ENCODE assay signal across 1 cellular context in the genomic region with DNA sequence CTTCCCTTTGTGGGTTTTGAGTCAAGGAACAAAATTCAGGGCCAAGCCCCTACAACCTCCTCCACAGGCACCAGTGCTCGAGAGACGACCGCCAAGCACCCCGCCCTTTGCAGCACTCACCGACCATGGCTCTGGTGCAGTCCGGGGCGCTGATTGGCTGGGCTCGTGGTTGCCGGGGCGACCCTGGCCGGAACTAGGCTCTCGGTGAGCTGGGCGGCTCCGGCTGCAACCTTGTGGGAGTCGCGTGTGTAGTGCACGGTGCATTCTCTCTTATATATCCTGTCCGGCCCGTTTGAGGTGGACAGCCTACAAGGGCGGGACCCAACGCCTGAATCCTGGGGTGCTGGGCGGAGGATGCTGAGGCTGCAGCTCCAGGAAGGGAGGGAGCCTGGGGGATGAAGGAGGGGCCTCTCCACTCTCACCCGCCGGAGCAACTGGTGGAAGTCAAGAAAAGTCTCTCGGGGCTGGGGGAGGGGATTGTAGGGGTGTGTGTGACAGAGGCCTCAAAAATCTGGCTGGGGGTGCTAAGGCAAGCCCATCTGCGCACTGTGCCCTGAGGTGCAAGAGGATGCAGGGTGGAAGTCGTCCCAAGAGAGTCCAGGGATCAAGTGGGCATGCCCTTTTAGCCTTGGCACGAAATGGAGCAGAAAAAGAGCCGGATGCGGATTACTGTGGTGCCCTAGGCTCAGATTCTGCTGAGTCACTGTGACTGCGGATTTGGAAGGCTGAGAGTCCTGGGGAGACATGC.
A peak's percentile ranks its signal among the peaks of the same experiment; 100 is the strongest.
TF ChIP-seq lines count a peak whose summit lies in the region.

Gene NQO1 (minus strand): TSS at position 248 of the 748 bp plus-strand sequence. CDS start 121 bp downstream, at position 127.

TF ChIP-seq in HepG2, 621 proteins besides CTCF, POLR2A, EP300 and RAD21 (continued from another document and continues in another):
- TF ChIP-seq, protein P1, sequence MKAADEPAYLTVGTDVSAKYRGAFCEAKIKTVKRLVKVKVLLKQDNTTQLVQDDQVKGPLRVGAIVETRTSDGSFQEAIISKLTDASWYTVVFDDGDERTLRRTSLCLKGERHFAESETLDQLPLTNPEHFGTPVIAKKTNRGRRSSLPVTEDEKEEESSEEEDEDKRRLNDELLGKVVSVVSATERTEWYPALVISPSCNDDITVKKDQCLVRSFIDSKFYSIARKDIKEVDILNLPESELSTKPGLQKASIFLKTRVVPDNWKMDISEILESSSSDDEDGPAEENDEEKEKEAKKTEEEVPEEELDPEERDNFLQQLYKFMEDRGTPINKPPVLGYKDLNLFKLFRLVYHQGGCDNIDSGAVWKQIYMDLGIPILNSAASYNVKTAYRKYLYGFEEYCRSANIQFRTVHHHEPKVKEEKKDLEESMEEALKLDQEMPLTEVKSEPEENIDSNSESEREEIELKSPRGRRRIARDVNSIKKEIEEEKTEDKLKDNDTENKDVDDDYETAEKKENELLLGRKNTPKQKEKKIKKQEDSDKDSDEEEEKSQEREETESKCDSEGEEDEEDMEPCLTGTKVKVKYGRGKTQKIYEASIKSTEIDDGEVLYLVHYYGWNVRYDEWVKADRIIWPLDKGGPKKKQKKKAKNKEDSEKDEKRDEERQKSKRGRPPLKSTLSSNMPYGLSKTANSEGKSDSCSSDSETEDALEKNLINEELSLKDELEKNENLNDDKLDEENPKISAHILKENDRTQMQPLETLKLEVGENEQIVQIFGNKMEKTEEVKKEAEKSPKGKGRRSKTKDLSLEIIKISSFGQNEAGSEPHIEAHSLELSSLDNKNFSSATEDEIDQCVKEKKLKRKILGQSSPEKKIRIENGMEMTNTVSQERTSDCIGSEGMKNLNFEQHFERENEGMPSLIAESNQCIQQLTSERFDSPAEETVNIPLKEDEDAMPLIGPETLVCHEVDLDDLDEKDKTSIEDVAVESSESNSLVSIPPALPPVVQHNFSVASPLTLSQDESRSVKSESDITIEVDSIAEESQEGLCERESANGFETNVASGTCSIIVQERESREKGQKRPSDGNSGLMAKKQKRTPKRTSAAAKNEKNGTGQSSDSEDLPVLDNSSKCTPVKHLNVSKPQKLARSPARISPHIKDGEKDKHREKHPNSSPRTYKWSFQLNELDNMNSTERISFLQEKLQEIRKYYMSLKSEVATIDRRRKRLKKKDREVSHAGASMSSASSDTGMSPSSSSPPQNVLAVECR (CRISPR knock-in tag; IDR thresholded peaks at IDR 0.05; ENCODE audit: borderline replicate concordance), result peak; percentile 85; the same call in 1 of the 2 replicates
- TF ChIP-seq, protein P2, sequence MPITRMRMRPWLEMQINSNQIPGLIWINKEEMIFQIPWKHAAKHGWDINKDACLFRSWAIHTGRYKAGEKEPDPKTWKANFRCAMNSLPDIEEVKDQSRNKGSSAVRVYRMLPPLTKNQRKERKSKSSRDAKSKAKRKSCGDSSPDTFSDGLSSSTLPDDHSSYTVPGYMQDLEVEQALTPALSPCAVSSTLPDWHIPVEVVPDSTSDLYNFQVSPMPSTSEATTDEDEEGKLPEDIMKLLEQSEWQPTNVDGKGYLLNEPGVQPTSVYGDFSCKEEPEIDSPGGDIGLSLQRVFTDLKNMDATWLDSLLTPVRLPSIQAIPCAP (CRISPR knock-in tag; IDR thresholded peaks at IDR 0.05; ENCODE audit: low read depth), result no peak
- TF ChIP-seq RELA (CRISPR knock-in tag; IDR thresholded peaks at IDR 0.05) (no peak), KAT2B (IDR thresholded peaks at IDR 0.05; ENCODE audit: borderline replicate concordance, low read depth, low read length) (no peak), ZNF776 (CRISPR knock-in tag; IDR thresholded peaks at IDR 0.05) (no peak), ZNF777 (CRISPR knock-in tag; IDR thresholded peaks at IDR 0.05) (0 out of 2 replicates have a peak, but pooled peaks have one; percentile 3), ZNF317 (CRISPR knock-in tag; IDR thresholded peaks at IDR 0.05) (0 out of 2 replicates have a peak, but pooled peaks have one; percentile 13), HIC2 (CRISPR knock-in tag; IDR thresholded peaks at IDR 0.05; ENCODE audit: low read depth) (peak; percentile 97), ZBTB7A (CRISPR knock-in tag; IDR thresholded peaks at IDR 0.05) (peak; percentile 61; the same call in 1 of the 2 replicates), RERE (CRISPR knock-in tag; IDR thresholded peaks at IDR 0.05; ENCODE audit: low read depth) (no peak), PITX1 (CRISPR knock-in tag; IDR thresholded peaks at IDR 0.05) (peak; percentile 55; the same call in 1 of the 2 replicates), ZNF569 (CRISPR knock-in tag; IDR thresholded peaks at IDR 0.05; ENCODE audit: borderline replicate concordance) (no peak), RARA (CRISPR knock-in tag; IDR thresholded peaks at IDR 0.05) (no peak), ZNF556 (CRISPR knock-in tag; IDR thresholded peaks at IDR 0.05; ENCODE audit: borderline replicate concordance) (peak; percentile 32; the same call in 1 of the 2 replicates), ZNF597 (CRISPR knock-in tag; IDR thresholded peaks at IDR 0.05) (no peak), JUN (CRISPR knock-in tag; IDR thresholded peaks at IDR 0.05) (no peak), MED8 (CRISPR knock-in tag; IDR thresholded peaks at IDR 0.05; ENCODE audit: insufficient replicate concordance) (peak; percentile 10), NCOA2 (CRISPR knock-in tag; IDR thresholded peaks at IDR 0.05) (peak; percentile 56; the same call in 1 of the 2 replicates), ZNF550 (CRISPR knock-in tag; IDR thresholded peaks at IDR 0.05; ENCODE audit: borderline replicate concordance) (no peak), ZFYVE20 (CRISPR knock-in tag; IDR thresholded peaks at IDR 0.05; ENCODE audit: borderline replicate concordance, low read depth) (no peak), SRY (CRISPR knock-in tag; IDR thresholded peaks at IDR 0.05) (peak; percentile 93), DRAP1 (CRISPR knock-in tag; IDR thresholded peaks at IDR 0.05) (peak; percentile 98), RFX3 (CRISPR knock-in tag; IDR thresholded peaks at IDR 0.05) (peak; percentile 92), ZNF343 (CRISPR knock-in tag; IDR thresholded peaks at IDR 0.05) (no peak), SALL1 (CRISPR knock-in tag; IDR thresholded peaks at IDR 0.05) (peak; percentile 77), ONECUT2 (CRISPR knock-in tag; IDR thresholded peaks at IDR 0.05) (no peak), FOXK1 (CRISPR knock-in tag; IDR thresholded peaks at IDR 0.05; ENCODE audit: borderline replicate concordance, low read depth) (peak; percentile 10; the same call in 1 of the 2 replicates), THRA (CRISPR knock-in tag; IDR thresholded peaks at IDR 0.05; ENCODE audit: borderline replicate concordance) (0 out of 2 replicates have a peak, but pooled peaks have one; percentile 25), SMAD1 (CRISPR knock-in tag; IDR thresholded peaks at IDR 0.05; ENCODE audit: borderline replicate concordance, low read depth) (no peak), ZNF17 (CRISPR knock-in tag; IDR thresholded peaks at IDR 0.05) (no peak), YEATS2 (CRISPR knock-in tag; IDR thresholded peaks at IDR 0.05; ENCODE audit: borderline replicate concordance) (no peak; the same call in 1 of the 2 replicates)
- TF ChIP-seq, protein P3, sequence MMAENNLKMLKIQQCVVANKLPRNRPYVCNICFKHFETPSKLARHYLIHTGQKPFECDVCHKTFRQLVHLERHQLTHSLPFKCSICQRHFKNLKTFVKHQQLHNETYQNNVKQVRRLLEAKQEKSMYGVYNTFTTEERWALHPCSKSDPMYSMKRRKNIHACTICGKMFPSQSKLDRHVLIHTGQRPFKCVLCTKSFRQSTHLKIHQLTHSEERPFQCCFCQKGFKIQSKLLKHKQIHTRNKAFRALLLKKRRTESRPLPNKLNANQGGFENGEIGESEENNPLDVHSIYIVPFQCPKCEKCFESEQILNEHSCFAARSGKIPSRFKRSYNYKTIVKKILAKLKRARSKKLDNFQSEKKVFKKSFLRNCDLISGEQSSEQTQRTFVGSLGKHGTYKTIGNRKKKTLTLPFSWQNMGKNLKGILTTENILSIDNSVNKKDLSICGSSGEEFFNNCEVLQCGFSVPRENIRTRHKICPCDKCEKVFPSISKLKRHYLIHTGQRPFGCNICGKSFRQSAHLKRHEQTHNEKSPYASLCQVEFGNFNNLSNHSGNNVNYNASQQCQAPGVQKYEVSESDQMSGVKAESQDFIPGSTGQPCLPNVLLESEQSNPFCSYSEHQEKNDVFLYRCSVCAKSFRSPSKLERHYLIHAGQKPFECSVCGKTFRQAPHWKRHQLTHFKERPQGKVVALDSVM (CRISPR knock-in tag; IDR thresholded peaks at IDR 0.05), result peak; percentile 52; the same call in 1 of the 2 replicates
- TF ChIP-seq, protein P4, sequence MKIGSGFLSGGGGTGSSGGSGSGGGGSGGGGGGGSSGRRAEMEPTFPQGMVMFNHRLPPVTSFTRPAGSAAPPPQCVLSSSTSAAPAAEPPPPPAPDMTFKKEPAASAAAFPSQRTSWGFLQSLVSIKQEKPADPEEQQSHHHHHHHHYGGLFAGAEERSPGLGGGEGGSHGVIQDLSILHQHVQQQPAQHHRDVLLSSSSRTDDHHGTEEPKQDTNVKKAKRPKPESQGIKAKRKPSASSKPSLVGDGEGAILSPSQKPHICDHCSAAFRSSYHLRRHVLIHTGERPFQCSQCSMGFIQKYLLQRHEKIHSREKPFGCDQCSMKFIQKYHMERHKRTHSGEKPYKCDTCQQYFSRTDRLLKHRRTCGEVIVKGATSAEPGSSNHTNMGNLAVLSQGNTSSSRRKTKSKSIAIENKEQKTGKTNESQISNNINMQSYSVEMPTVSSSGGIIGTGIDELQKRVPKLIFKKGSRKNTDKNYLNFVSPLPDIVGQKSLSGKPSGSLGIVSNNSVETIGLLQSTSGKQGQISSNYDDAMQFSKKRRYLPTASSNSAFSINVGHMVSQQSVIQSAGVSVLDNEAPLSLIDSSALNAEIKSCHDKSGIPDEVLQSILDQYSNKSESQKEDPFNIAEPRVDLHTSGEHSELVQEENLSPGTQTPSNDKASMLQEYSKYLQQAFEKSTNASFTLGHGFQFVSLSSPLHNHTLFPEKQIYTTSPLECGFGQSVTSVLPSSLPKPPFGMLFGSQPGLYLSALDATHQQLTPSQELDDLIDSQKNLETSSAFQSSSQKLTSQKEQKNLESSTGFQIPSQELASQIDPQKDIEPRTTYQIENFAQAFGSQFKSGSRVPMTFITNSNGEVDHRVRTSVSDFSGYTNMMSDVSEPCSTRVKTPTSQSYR (CRISPR knock-in tag; IDR thresholded peaks at IDR 0.05; ENCODE audit: borderline replicate concordance), result peak; percentile 38
